ENCODE assay signal across 1 cellular context in genomic region chr18:50117876-50118275, GRCh38.
A peak's percentile ranks its signal among the peaks of the same experiment; 100 is the strongest.
TF ChIP-seq lines count a peak whose summit lies in the region.

No MANE protein-coding gene starts in this region.

TF ChIP-seq in HEK293, 187 proteins besides CTCF, POLR2A, EP300 and RAD21 (continued from another document):
- TF ChIP-seq ZIC2 (tag by site-specific recombination; IDR thresholded peaks at IDR 0.05) (peak; percentile 38; the same call in 1 of the 2 replicates), PRDM4 (tag by site-specific recombination; IDR thresholded peaks at IDR 0.05) (0 out of 2 replicates have a peak, but pooled peaks have one; percentile 53), ZNF121 (tag by site-specific recombination; IDR thresholded peaks at IDR 0.05) (no peak), ZBTB11 (tag by site-specific recombination; conservative IDR thresholded peaks at IDR 0.05; ENCODE audit: low read depth) (no peak), KLF16 (tag by site-specific recombination; IDR thresholded peaks at IDR 0.05) (no peak), ZNF10 (tag by site-specific recombination; IDR thresholded peaks at IDR 0.05) (no peak), ZNF704 (tag by site-specific recombination; IDR thresholded peaks at IDR 0.05) (no peak), FEZF1 (tag by site-specific recombination; IDR thresholded peaks at IDR 0.05) (peak; percentile 59; the same call in 1 of the 2 replicates), ZNF677 (tag by site-specific recombination; IDR thresholded peaks at IDR 0.05) (no peak), ZNF747 (tag by site-specific recombination; IDR thresholded peaks at IDR 0.05) (no peak), ZNF529 (tag by site-specific recombination; IDR thresholded peaks at IDR 0.05; ENCODE audit: insufficient replicate concordance) (no peak), ZNF221 (tag by site-specific recombination; IDR thresholded peaks at IDR 0.05; ENCODE audit: borderline replicate concordance) (no peak), SP2 (tag by site-specific recombination; IDR thresholded peaks at IDR 0.05) (peak; percentile 10; the same call in 1 of the 2 replicates), ZNF449 (tag by site-specific recombination; IDR thresholded peaks at IDR 0.05) (no peak), SP7 (tag by site-specific recombination; IDR thresholded peaks at IDR 0.05) (peak; percentile 92), OSR2 (tag by site-specific recombination; IDR thresholded peaks at IDR 0.05) (peak; percentile 49), ZBTB44 (tag by site-specific recombination; IDR thresholded peaks at IDR 0.05) (peak; percentile 71)
